In genomic region chr4:41889328-41889727, GRCh38 we compare ENCODE assay signal across 31 cellular contexts.
"Had no signal": no experiment of that assay in that cellular context is flagged by ENCODE, and none has a peak within 500 bp of the region (broad histone marks: within the 10 kb centered on the region; RNA-seq: fewer than 3 reads in every experiment).

No MANE protein-coding gene starts in this region.

- H3K9me3 ChIP-seq: adrenal gland, body of pancreas, breast epithelium had no signal

- H3K4me1 ChIP-seq: body of pancreas, breast epithelium had no signal

- H3K4me3 ChIP-seq: adrenal gland, body of pancreas, breast epithelium had no signal

- H3K36me3 ChIP-seq: adrenal gland, breast epithelium had no signal

- H3K27me3 ChIP-seq: adrenal gland, body of pancreas had no signal

- DNase-seq: activated B cell treated with CpG ODN at 0.5 μM for 24 hours; activated CD4-positive, alpha-beta memory T cell treated with anti-CD3 and anti-CD28 coated beads for 36 hours; activated CD4-positive, alpha-beta T cell treated with anti-CD3 and anti-CD28 coated beads for 4 hours; activated CD4-positive, alpha-beta T cell treated with anti-CD3 and anti-CD28 coated beads, Interleukin-2, amount 50 U/mL, for 1 hour; activated CD4-positive, CD25-positive, alpha-beta regulatory T cell treated with anti-CD3 and anti-CD28 coated beads, Interleukin-2, amount 50 U/mL, for 72 hours; activated CD8-positive, alpha-beta memory T cell treated with anti-CD3 and anti-CD28 coated beads, Interleukin-2, amount 50 U/mL, for 4 hours; activated gamma-delta T cell treated with Interleukin-2 at 50 U/mL for 16 hours; activated naive CD4-positive, alpha-beta T cell treated with anti-CD3 and anti-CD28 coated beads for 36 hours; activated T-cell treated with anti-CD3 and anti-CD28 coated beads for 4 hours; activated T-cell treated with anti-CD3 and anti-CD28 coated beads, Interleukin-2, amount 50 U/mL, for 4 hours; adrenal gland; body of pancreas; NCI-H1105; NCI-H1417 treated with DMSO at 0.1 percent for 48 hours; NCI-H1694; NCI-H2029; NCI-H2171 treated with DMSO at 0.1 percent for 48 hours; NCI-H2227 treated with DMSO at 0.1 percent for 48 hours; NCI-H446; NCI-H510A treated with DMSO at 0.1 percent for 48 hours; NCI-H526 treated with DMSO at 0.1 percent for 48 hours; NCI-H774; Right ventricle myocardium superior; SW 1271; T-helper 1 cell; T-helper 2 cell; T-helper 9 cell had no signal

- ATAC-seq: activated naive CD4-positive, alpha-beta T cell treated with anti-CD3 and anti-CD28 coated beads, Interleukin-2, amount 50 U/mL, for 72 hours; activated T-cell treated with anti-CD3 and anti-CD28 coated beads, Interleukin-2, amount 50 U/mL, for 4 hours; body of pancreas had no signal

- H3K27ac ChIP-seq: adrenal gland, body of pancreas, breast epithelium, RWPE1, VCaP had no signal
